In genomic region chr11:116376054-116376453, GRCh38 we compare ENCODE assay signal across 23 cellular contexts.
"Had no signal": no experiment of that assay in that cellular context is flagged by ENCODE, and none has a peak within 500 bp of the region (broad histone marks: within the 10 kb centered on the region; RNA-seq: fewer than 3 reads in every experiment).

No MANE protein-coding gene starts in this region.

- H3K9me3 Mint-ChIP-seq: activated B cell treated with CpG ODN at 0.5 μM for 24 hours; activated naive CD4-positive, alpha-beta T cell treated with anti-CD3 and anti-CD28 coated beads for 36 hours; activated naive CD8-positive, alpha-beta T cell treated with anti-CD3 and anti-CD28 coated beads for 36 hours; natural killer cell had no signal

- H3K4me1 ChIP-seq: adrenal gland, body of pancreas, left ventricle myocardium inferior, right atrium auricular region, spleen, suprapubic skin, tibial artery, upper lobe of right lung had no signal

- H3K27me3 ChIP-seq: adrenal gland, body of pancreas, hepatocyte, right atrium auricular region, upper lobe of right lung had no signal

- H3K4me3 Mint-ChIP-seq: activated B cell treated with CpG ODN at 0.5 μM for 24 hours; activated naive CD4-positive, alpha-beta T cell treated with anti-CD3 and anti-CD28 coated beads for 36 hours; activated naive CD8-positive, alpha-beta T cell treated with anti-CD3 and anti-CD28 coated beads for 36 hours; natural killer cell had no signal

- H3K9me3 ChIP-seq: adrenal gland, body of pancreas, left ventricle myocardium inferior, right atrium auricular region, spleen, suprapubic skin, tibial artery, upper lobe of right lung had no signal

- H3K4me3 ChIP-seq: adrenal gland, body of pancreas, coronary artery, dorsolateral prefrontal cortex, hepatocyte, left ventricle myocardium inferior, lung, right atrium auricular region, spleen, suprapubic skin, tibial artery, upper lobe of right lung had no signal

- H3K27ac Mint-ChIP-seq: activated B cell treated with CpG ODN at 0.5 μM for 24 hours; activated naive CD4-positive, alpha-beta T cell treated with anti-CD3 and anti-CD28 coated beads for 36 hours; activated naive CD8-positive, alpha-beta T cell treated with anti-CD3 and anti-CD28 coated beads for 36 hours; natural killer cell had no signal

- H3K4me1 Mint-ChIP-seq: activated B cell treated with CpG ODN at 0.5 μM for 24 hours; activated naive CD8-positive, alpha-beta T cell treated with anti-CD3 and anti-CD28 coated beads for 36 hours; natural killer cell had no signal

- H3K36me3 Mint-ChIP-seq: activated naive CD8-positive, alpha-beta T cell treated with anti-CD3 and anti-CD28 coated beads for 36 hours; natural killer cell had no signal

- H3K27me3 Mint-ChIP-seq: activated B cell treated with CpG ODN at 0.5 μM for 24 hours had no signal

- DNase-seq: activated B cell treated with CpG ODN at 0.5 μM for 24 hours; activated CD8-positive, alpha-beta memory T cell treated with anti-CD3 and anti-CD28 coated beads for 24 hours; activated effector memory CD4-positive, alpha-beta T cell treated with Interleukin-2 at 50 U/mL for 16 hours; activated naive CD4-positive, alpha-beta T cell treated with anti-CD3 and anti-CD28 coated beads for 36 hours; activated naive CD8-positive, alpha-beta T cell treated with anti-CD3 and anti-CD28 coated beads for 36 hours; adrenal gland; aorta; body of pancreas; dorsolateral prefrontal cortex; effector memory CD4-positive, alpha-beta T cell; islet precursor cell; left ventricle myocardium inferior; mesendoderm; natural killer cell; spleen; stimulated activated naive CD4-positive, alpha-beta T cell; tibial artery; upper lobe of right lung had no signal

- H3K36me3 ChIP-seq: adrenal gland, left ventricle myocardium inferior, right atrium auricular region, spleen, suprapubic skin, tibial artery, upper lobe of right lung had no signal
